2 cellular contexts compared by ENCODE assay signal in the genomic region with DNA sequence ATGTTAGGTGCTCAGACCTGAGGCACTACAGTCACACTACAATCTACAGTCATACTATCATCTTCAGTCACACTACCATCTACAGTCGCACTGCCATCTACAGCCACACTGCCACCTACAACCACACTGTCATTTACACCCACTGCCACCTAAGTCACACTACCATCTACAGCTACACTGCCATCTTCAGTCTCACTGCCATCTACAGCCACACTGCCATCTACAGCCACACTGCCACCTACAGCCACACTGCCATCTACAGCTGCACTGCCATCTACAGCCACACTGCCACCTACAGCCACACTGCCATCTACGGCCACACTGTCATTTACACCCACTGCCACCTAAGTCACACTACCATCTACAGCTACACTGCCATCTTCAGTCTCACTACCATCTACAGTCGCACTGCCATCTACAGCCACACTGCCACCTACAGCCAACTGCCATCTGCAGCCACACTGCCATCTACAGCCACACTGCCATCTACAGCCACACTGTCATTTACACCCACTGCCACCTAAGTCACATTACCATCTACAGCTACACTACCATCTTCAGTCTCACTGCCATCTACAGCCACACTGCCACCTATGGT.
A peak's percentile ranks its signal among the peaks of the same experiment; 100 is the strongest.
TF ChIP-seq lines count a peak whose summit lies in the region.

No MANE protein-coding gene starts in this region.

TF ChIP-seq in HEK293, 187 proteins besides CTCF, POLR2A, EP300 and RAD21:
- peak; percentile 31; the same call in 1 of the 2 replicates for TF ChIP-seq FEZF1 (tag by site-specific recombination; IDR thresholded peaks at IDR 0.05)

TF ChIP-seq in WTC11, 78 proteins besides CTCF, POLR2A, EP300 and RAD21:
- TF ChIP-seq NFE2L1 (CRISPR knock-in tag; IDR thresholded peaks at IDR 0.05), result 0 out of 2 replicates have a peak, but pooled peaks have one; percentile 50
